Comparison of ENCODE assay signal across 8 cellular contexts in genomic region chr10:97426776-97427570, GRCh38. TPM values are rescaled to one million over a fixed set of nuclear protein-coding genes. Genes with fewer than 3 reads are reported as not detected.
DNase-seq lines count a peak whose midpoint lies in the region; TF ChIP-seq lines count a peak whose summit lies in the region.

No MANE protein-coding gene starts in this region.

- peak; percentile 9 for DNase-seq in NCI-H146 (lab: John Stamatoyannopoulos, UW)
- DNase-seq in NCI-H146 treated with DMSO at 0.1 percent for 48 hours (lab: John Stamatoyannopoulos, UW; ENCODE audit: unreplicated experiment), result no peak
- DNase-seq in activated T-cell treated with anti-CD3 and anti-CD28 coated beads, Interleukin-2, amount 50 U/mL, for 48 hours, result peak; percentile 50
- DNase-seq in left ventricle myocardium inferior, result no peak
- DNase-seq in NCI-H2029 (lab: John Stamatoyannopoulos, UW), result no peak
- DNase-seq in stimulated activated naive CD4-positive, alpha-beta T cell treated with Interleukin-2 at 50 U/mL for 16 hours (lab: John Stamatoyannopoulos, UW), result no peak
- no peak for DNase-seq in CD1c-positive myeloid dendritic cell (ENCODE audit: extremely low spot score)

- TF ChIP-seq CTCF in left ventricle myocardium inferior (IDR thresholded peaks at IDR 0.05; ENCODE audit: borderline replicate concordance), result no peak

- H3K4me3 ChIP-seq in left ventricle myocardium inferior (peak overlapping the region; percentile 95), skeletal muscle tissue (ENCODE audit: low read length in 3 of 3) (peak overlapping the region; percentile 68 to 94 (median 89))

- intact Hi-C loops in left ventricle myocardium inferior (cut with micrococcal nuclease), result no loop called here

- H3K9ac ChIP-seq in skeletal muscle tissue (ENCODE audit: low read depth in 1 of 3, low read length in 3 of 3), result peak overlapping the region; percentile 57 to 87 (median 86)

- no peaks in the 10 kb centered on the region for H3K27me3 ChIP-seq in left ventricle myocardium inferior (ENCODE audit: low read depth)
- H3K27me3 ChIP-seq in skeletal muscle tissue (ENCODE audit: control insufficient read depth in 3 of 3, insufficient read depth in 3 of 3, low read length in 3 of 3), result no peaks in the 10 kb centered on the region

- H3K9me3 ChIP-seq in left ventricle myocardium inferior (replicated peaks), result no peaks in the 10 kb centered on the region
- H3K9me3 ChIP-seq in skeletal muscle tissue (ENCODE audit: control insufficient read depth in 3 of 3, low read length in 3 of 3), result no peaks in the 10 kb centered on the region

- H3K27ac ChIP-seq in left ventricle myocardium inferior (replicated peaks) (peak overlapping the region; percentile 93), skeletal muscle tissue (ENCODE audit: low read depth, low read length) (peak overlapping the region; percentile 75)

- H3K36me3 ChIP-seq in left ventricle myocardium inferior, result peaks cover 37% of the 10 kb centered on the region
- H3K36me3 ChIP-seq in skeletal muscle tissue (ENCODE audit: control insufficient read depth in 3 of 3, insufficient read depth in 3 of 3, low read length in 3 of 3), result peaks cover 15 to 33% (median 17%) of the 10 kb centered on the region in 3 donors

- peaks cover 42% of the 10 kb centered on the region for H3K4me1 ChIP-seq in left ventricle myocardium inferior
- H3K4me1 ChIP-seq in skeletal muscle tissue (ENCODE audit: control insufficient read depth in 3 of 3, insufficient read depth in 3 of 3, low read length in 3 of 3), result peaks cover 11 to 14% (median 12%) of the 10 kb centered on the region in 3 donors

RNA-seq across cellular contexts. Expression of gene PGAM1, which starts 1.0 kb away (rescaled TPM):
- total RNA-seq in left ventricle myocardium inferior, result 233 TPM
- 57.9 TPM for total RNA-seq in skeletal muscle tissue

RNA-seq across cellular contexts. Expression of gene EXOSC1, which starts 18.8 kb away (rescaled TPM):
- 14.9 TPM for total RNA-seq in left ventricle myocardium inferior
- total RNA-seq in skeletal muscle tissue, result 27.1 TPM

RNA-seq across cellular contexts. Expression of gene ZDHHC16, which starts 19.0 kb away (rescaled TPM):
- total RNA-seq in left ventricle myocardium inferior (17.8 TPM), skeletal muscle tissue (32.4 TPM)

RNA-seq across cellular contexts. Expression of gene RRP12, which starts 25.8 kb away (rescaled TPM):
- total RNA-seq in left ventricle myocardium inferior (15.2 TPM), skeletal muscle tissue (15.1 TPM)

Comparison
In these comparisons a context has a peak if more than half of its experiments do, and no peak if none do; other contexts are left out.
1. DNase-seq: peak in NCI-H146 (single experiment) and activated T-cell treated with anti-CD3 and anti-CD28 coated beads, Interleukin-2, amount 50 U/mL, for 48 hours (2 of 2); none in NCI-H146 treated with DMSO at 0.1 percent for 48 hours (single experiment), left ventricle myocardium inferior (single experiment), NCI-H2029 (single experiment), stimulated activated naive CD4-positive, alpha-beta T cell treated with Interleukin-2 at 50 U/mL for 16 hours (single experiment) and CD1c-positive myeloid dendritic cell (single experiment).